ENCODE assay signal across 7 cellular contexts in genomic region chr3:181040030-181040429, GRCh38.
"Had no signal": no experiment of that assay in that cellular context is flagged by ENCODE, and none has a peak within 500 bp of the region (broad histone marks: within the 10 kb centered on the region; RNA-seq: fewer than 3 reads in every experiment).

No MANE protein-coding gene starts in this region.

- H3K9ac ChIP-seq: KMS-11 had no signal

- H3K4me2 ChIP-seq: KMS-11 had no signal

- DNase-seq: IMR-90, KBM-7, KG1 had no signal

- H3K4me3 ChIP-seq: K562 had no signal

- H3K27ac ChIP-seq: HL-60, KMS-11 had no signal

- ATAC-seq: K562 had no signal

- FAIRE-seq: HTR-8/SVneo, K562 had no signal
